ENCODE assay signal across 15 cellular contexts in the genomic region with DNA sequence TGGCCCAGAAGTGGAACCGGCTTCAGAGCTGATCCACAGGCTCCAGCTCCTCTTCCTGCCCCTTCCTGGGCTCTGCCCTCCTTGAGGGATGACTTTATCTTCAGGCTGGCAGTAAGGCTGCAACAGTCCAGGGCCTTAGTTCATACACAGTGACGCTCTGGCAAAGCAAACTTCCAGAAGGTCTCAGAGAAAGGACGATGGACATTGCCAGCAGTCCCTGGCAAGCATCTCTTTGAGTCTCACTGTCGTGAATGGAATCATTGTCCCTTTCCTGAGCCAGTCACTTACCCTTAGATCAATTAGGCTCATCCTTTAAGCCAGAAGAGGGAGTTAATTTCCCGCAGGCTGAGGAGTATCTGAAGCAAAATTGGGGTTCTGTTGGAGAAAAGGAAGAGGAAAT. TPM values are rescaled to one million over a fixed set of nuclear protein-coding genes. Genes with fewer than 3 reads are reported as not detected.
DNase-seq lines count a peak whose midpoint lies in the region; ATAC-seq and TF ChIP-seq lines count a peak whose summit lies in the region.
"Had no signal": no experiment of that assay in that cellular context is flagged by ENCODE, and none has a peak within 500 bp of the region (broad histone marks: within the 10 kb centered on the region; RNA-seq: fewer than 3 reads in every experiment).

No MANE protein-coding gene starts in this region.

- WGBS in esophagus muscularis mucosa = 82% methylated on average over 5 of the region's 5 CpGs

- no peak for TF ChIP-seq CTCF in esophagus muscularis mucosa (IDR thresholded peaks at IDR 0.05)
- no peak for TF ChIP-seq CTCF in upper lobe of right lung (IDR thresholded peaks at IDR 0.05)

- TF ChIP-seq POLR2A in esophagus muscularis mucosa (IDR thresholded peaks at IDR 0.05; ENCODE audit: low read depth) = no peak

- H3K9me3 ChIP-seq in esophagus muscularis mucosa (no peaks in the 10 kb centered on the region), MG63 (no peaks in the 10 kb centered on the region), upper lobe of right lung (no peaks in the 10 kb centered on the region)
- H3K9me3 ChIP-seq: BLaER1 treated with 17β-estradiol and CSF1 and Interleukin-3, amounts not matched to agents 10 nM and 100 nM had no signal

- H3K36me3 ChIP-seq in esophagus muscularis mucosa (no peaks in the 10 kb centered on the region), MG63 (no peaks in the 10 kb centered on the region), upper lobe of right lung (no peaks in the 10 kb centered on the region)
- H3K36me3 ChIP-seq: BLaER1 treated with 17β-estradiol and CSF1 and Interleukin-3, amounts not matched to agents 10 nM and 100 nM had no signal

- ATAC-seq in upper lobe of right lung (no peak), GM21723 (IDR thresholded peaks at IDR 0.05; ENCODE audit: unreplicated experiment) (no peak)
- ATAC-seq: Right ventricle myocardium inferior had no signal

- no peak for TF ChIP-seq EP300 in esophagus muscularis mucosa (IDR thresholded peaks at IDR 0.05)

- no peaks in the 10 kb centered on the region for H3K4me1 ChIP-seq in esophagus muscularis mucosa
- H3K4me1 ChIP-seq in upper lobe of right lung = no peaks in the 10 kb centered on the region

- H3K27ac ChIP-seq in angular gyrus (ENCODE audit: low read depth, low read length) = peak overlapping the region; percentile 79
- no peak overlapping the region for H3K27ac ChIP-seq in esophagus muscularis mucosa (replicated peaks in 1 of 4)
- H3K27ac ChIP-seq in temporal lobe (ENCODE audit: low read depth, low read length) = peak overlapping the region; percentile 77
- no peak overlapping the region for H3K27ac ChIP-seq in upper lobe of right lung
- H3K27ac ChIP-seq: BLaER1 treated with 17β-estradiol and CSF1 and Interleukin-3, amounts not matched to agents 10 nM and 100 nM had no signal

- H3K4me3 ChIP-seq in esophagus muscularis mucosa (no peak overlapping the region), MG63 (no peak overlapping the region), upper lobe of right lung (no peak overlapping the region)
- H3K4me3 ChIP-seq: BLaER1 treated with 17β-estradiol and CSF1 and Interleukin-3, amounts not matched to agents 10 nM and 100 nM had no signal

- intact Hi-C loops in esophagus muscularis mucosa (cut with DNase I) (no loop called here), upper lobe of right lung (cut with DNase I) (no loop called here)

- DNase-seq in esophagus muscularis mucosa (ENCODE audit: extremely low spot score) = peak; percentile 77
- DNase-seq in medulla oblongata (ENCODE audit: extremely low spot score) = peak; percentile 90
- no peak for DNase-seq in MG63
- no peak for DNase-seq in upper lobe of right lung
- DNase-seq: DMS79 treated with DMSO at 0.1 percent for 48 hours, H9, IMR-90, NCI-H1048, NCI-H2081 treated with DMSO at 0.1 percent for 48 hours, NCI-H774 had no signal

- H3K27me3 ChIP-seq in esophagus muscularis mucosa (no peaks in the 10 kb centered on the region), MG63 (no peaks in the 10 kb centered on the region), upper lobe of right lung (no peaks in the 10 kb centered on the region)
- H3K27me3 ChIP-seq: BLaER1 treated with 17β-estradiol and CSF1 and Interleukin-3, amounts not matched to agents 10 nM and 100 nM had no signal

RNA-seq across cellular contexts. Expression of a gene that starts 8.6 kb away (rescaled TPM):
- total RNA-seq in esophagus muscularis mucosa (1 to 10 TPM in 2 of 4 donors, under 1 TPM in 2; 0.42 to 3.6 (median 1.8) TPM), temporal lobe (0.98 TPM), upper lobe of right lung (2.6 TPM)
- 1.5 TPM in 1 of 2 replicates, not detected in the other for total RNA-seq in MG63 (2014; rRNA removed; shearing (Covaris generic); ENCODE audit: low replicate concordance)
- total RNA-seq: IMR-90 had no signal

RNA-seq across cellular contexts. Expression of a gene that starts 37.2 kb away (rescaled TPM):
- 10 to 100 TPM; 10.4 to 22.0 (median 13.1) TPM for total RNA-seq in esophagus muscularis mucosa
- total RNA-seq in temporal lobe = 30.7 TPM
- total RNA-seq in MG63 (2014; rRNA removed; shearing (Covaris generic); ENCODE audit: low replicate concordance) = 23.1 and 26.2 TPM in 2 replicates
- total RNA-seq in upper lobe of right lung = 13.9 TPM

RNA-seq across cellular contexts. Expression of a gene that starts 37.4 kb away (rescaled TPM):
- 10 to 100 TPM; 18.2 to 26.6 (median 23.1) TPM for total RNA-seq in esophagus muscularis mucosa
- total RNA-seq in temporal lobe = 29.7 TPM
- total RNA-seq in MG63 (2014; rRNA removed; shearing (Covaris generic); ENCODE audit: low replicate concordance) = 3.1 and 8.0 TPM in 2 replicates
- 19.1 TPM for total RNA-seq in upper lobe of right lung

Comparison
In these comparisons a context has a peak if more than half of its experiments do, and no peak if none do; other contexts are left out.
1. H3K27ac ChIP-seq: peak in angular gyrus (single experiment) and temporal lobe (single experiment); none in esophagus muscularis mucosa (0 of 4) and upper lobe of right lung (single experiment).
2. DNase-seq: peak in esophagus muscularis mucosa (single experiment) and medulla oblongata (single experiment); none in MG63 (single experiment) and upper lobe of right lung (single experiment).